1 cellular context compared by ENCODE assay signal in the genomic region with DNA sequence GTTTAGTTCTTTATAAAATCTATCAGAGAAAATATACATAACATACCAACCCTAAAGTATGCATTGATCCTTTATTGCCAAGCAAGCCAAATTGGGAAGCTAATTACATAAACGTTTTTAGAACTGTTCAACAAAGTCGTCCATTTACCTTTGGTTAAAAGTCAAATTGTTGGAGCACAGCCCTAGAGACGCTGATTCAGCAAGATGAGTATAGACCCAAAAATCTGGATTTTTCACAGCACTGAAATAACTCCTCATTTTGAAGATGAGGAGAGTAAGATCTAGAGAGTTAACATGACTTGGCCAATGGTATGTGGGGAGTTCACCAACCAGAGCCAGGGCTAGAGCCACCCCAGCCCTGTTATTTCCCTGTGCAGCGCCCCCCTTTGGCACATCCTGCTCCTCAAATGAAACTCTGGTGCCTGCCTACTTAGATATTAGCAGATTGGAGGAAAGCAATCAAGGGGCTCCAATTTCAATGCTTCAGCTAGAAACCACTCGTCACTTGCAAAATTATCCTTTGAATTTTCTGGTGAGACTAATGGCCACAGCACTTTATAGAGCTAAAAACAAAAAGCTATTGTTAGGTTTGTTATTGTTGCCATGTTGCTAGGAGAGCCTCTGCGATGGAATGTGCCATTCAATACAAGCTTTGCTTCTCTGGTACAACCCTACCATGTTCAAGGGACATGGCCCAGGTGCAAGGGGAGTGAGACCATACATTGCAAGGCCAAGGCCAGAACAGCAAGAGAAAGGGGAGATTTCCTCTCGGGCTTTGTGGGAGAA.
TF ChIP-seq lines count a peak whose summit lies in the region.

No MANE protein-coding gene starts in this region.

TF ChIP-seq in GM23338, 12 proteins besides CTCF, POLR2A, EP300 and RAD21 (continued from another document):
- TF ChIP-seq, protein P1, sequence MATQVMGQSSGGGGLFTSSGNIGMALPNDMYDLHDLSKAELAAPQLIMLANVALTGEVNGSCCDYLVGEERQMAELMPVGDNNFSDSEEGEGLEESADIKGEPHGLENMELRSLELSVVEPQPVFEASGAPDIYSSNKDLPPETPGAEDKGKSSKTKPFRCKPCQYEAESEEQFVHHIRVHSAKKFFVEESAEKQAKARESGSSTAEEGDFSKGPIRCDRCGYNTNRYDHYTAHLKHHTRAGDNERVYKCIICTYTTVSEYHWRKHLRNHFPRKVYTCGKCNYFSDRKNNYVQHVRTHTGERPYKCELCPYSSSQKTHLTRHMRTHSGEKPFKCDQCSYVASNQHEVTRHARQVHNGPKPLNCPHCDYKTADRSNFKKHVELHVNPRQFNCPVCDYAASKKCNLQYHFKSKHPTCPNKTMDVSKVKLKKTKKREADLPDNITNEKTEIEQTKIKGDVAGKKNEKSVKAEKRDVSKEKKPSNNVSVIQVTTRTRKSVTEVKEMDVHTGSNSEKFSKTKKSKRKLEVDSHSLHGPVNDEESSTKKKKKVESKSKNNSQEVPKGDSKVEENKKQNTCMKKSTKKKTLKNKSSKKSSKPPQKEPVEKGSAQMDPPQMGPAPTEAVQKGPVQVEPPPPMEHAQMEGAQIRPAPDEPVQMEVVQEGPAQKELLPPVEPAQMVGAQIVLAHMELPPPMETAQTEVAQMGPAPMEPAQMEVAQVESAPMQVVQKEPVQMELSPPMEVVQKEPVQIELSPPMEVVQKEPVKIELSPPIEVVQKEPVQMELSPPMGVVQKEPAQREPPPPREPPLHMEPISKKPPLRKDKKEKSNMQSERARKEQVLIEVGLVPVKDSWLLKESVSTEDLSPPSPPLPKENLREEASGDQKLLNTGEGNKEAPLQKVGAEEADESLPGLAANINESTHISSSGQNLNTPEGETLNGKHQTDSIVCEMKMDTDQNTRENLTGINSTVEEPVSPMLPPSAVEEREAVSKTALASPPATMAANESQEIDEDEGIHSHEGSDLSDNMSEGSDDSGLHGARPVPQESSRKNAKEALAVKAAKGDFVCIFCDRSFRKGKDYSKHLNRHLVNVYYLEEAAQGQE (IDR thresholded peaks at IDR 0.05; ENCODE audit: unreplicated experiment) = no peak
- TF ChIP-seq, protein P2, sequence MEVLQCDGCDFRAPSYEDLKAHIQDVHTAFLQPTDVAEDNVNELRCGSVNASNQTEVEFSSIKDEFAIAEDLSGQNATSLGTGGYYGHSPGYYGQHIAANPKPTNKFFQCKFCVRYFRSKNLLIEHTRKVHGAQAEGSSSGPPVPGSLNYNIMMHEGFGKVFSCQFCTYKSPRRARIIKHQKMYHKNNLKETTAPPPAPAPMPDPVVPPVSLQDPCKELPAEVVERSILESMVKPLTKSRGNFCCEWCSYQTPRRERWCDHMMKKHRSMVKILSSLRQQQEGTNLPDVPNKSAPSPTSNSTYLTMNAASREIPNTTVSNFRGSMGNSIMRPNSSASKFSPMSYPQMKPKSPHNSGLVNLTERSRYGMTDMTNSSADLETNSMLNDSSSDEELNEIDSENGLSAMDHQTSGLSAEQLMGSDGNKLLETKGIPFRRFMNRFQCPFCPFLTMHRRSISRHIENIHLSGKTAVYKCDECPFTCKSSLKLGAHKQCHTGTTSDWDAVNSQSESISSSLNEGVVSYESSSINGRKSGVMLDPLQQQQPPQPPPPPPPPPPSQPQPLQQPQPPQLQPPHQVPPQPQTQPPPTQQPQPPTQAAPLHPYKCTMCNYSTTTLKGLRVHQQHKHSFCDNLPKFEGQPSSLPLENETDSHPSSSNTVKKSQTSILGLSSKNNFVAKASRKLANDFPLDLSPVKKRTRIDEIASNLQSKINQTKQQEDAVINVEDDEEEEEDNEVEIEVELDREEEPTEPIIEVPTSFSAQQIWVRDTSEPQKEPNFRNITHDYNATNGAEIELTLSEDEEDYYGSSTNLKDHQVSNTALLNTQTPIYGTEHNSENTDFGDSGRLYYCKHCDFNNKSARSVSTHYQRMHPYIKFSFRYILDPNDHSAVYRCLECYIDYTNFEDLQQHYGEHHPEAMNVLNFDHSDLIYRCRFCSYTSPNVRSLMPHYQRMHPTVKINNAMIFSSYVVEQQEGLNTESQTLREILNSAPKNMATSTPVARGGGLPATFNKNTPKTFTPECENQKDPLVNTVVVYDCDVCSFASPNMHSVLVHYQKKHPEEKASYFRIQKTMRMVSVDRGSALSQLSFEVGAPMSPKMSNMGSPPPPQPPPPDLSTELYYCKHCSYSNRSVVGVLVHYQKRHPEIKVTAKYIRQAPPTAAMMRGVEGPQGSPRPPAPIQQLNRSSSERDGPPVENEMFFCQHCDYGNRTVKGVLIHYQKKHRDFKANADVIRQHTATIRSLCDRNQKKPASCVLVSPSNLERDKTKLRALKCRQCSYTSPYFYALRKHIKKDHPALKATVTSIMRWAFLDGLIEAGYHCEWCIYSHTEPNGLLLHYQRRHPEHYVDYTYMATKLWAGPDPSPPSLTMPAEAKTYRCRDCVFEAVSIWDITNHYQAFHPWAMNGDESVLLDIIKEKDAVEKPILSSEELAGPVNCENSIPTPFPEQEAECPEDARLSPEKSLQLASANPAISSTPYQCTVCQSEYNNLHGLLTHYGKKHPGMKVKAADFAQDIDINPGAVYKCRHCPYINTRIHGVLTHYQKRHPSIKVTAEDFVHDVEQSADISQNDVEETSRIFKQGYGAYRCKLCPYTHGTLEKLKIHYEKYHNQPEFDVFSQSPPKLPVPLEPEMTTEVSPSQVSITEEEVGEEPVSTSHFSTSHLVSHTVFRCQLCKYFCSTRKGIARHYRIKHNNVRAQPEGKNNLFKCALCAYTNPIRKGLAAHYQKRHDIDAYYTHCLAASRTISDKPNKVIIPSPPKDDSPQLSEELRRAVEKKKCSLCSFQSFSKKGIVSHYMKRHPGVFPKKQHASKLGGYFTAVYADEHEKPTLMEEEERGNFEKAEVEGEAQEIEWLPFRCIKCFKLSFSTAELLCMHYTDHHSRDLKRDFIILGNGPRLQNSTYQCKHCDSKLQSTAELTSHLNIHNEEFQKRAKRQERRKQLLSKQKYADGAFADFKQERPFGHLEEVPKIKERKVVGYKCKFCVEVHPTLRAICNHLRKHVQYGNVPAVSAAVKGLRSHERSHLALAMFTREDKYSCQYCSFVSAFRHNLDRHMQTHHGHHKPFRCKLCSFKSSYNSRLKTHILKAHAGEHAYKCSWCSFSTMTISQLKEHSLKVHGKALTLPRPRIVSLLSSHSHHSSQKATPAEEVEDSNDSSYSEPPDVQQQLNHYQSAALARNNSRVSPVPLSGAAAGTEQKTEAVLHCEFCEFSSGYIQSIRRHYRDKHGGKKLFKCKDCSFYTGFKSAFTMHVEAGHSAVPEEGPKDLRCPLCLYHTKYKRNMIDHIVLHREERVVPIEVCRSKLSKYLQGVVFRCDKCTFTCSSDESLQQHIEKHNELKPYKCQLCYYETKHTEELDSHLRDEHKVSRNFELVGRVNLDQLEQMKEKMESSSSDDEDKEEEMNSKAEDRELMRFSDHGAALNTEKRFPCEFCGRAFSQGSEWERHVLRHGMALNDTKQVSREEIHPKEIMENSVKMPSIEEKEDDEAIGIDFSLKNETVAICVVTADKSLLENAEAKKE (CRISPR knock-in tag; IDR thresholded peaks at IDR 0.05) = no peak
- TF ChIP-seq NANOG (IDR thresholded peaks at IDR 0.05; ENCODE audit: borderline replicate concordance) (no peak), CREB1 (CRISPR knock-in tag; IDR thresholded peaks at IDR 0.05; ENCODE audit: low read depth) (no peak), ZNF114 (CRISPR knock-in tag; IDR thresholded peaks at IDR 0.05) (no peak)
TF ChIP-seq in GM23338: peak in this region for 0.
